In the genomic region with DNA sequence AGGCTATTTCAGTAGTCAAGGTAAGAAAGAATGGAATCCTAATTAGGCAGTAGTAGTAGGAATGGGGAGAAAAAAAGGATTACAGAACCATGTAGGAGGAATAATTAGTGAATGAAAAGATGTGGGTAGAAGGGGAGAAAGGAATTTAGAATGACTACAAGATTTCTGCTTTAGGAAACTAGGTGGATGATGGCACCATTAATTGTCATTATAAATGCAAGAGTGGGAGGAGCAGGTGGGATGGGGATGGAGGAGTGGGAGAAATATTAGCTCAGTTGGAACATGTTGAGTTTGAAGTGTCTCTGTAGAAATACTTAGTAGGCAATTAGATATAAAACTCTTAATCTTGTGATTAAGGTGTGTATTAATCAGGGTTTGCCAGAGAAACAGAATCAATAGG, we compare ENCODE assay signal across 7 cellular contexts.
"Had no signal": no experiment of that assay in that cellular context is flagged by ENCODE, and none has a peak within 500 bp of the region (broad histone marks: within the 10 kb centered on the region; RNA-seq: fewer than 3 reads in every experiment).

No MANE protein-coding gene starts in this region.

- FAIRE-seq: HTR-8/SVneo, K562 had no signal

- DNase-seq: GM23248, GOT3, H7, HFFc6, IMR-90 had no signal
